Comparison of ENCODE assay signal across 12 cellular contexts in genomic region chr1:45862008-45862407, GRCh38.
"Had no signal": no experiment of that assay in that cellular context is flagged by ENCODE, and none has a peak within 500 bp of the region (broad histone marks: within the 10 kb centered on the region; RNA-seq: fewer than 3 reads in every experiment).

No MANE protein-coding gene starts in this region.

- FAIRE-seq: endothelial cell of umbilical vein had no signal

- DNase-seq: activated effector memory CD4-positive, alpha-beta T cell treated with anti-CD3 and anti-CD28 coated beads, Interleukin-2, amount 50 U/mL, for 16 hours; caudate nucleus; colonic mucosa; kidney glomerular epithelial cell; psoas muscle; thyroid gland; uterus had no signal

- H3K4me3 ChIP-seq: colonic mucosa, hepatocyte, psoas muscle, thyroid gland, uterus had no signal

- H3K27me3 ChIP-seq: colonic mucosa, hepatocyte, thyroid gland, uterus had no signal

- H3K9me3 Mint-ChIP-seq: T-helper 1 cell treated with Interleukin-12 subunit alpha and Interleukin-12 subunit beta and Interleukin-4 antibody, amounts not matched to agents 30 μg/mL and 1 μg/mL, for 36 hours had no signal

- H3K36me3 ChIP-seq: colonic mucosa, thyroid gland, uterus had no signal

- H3K27ac ChIP-seq: colonic mucosa, hepatocyte, psoas muscle, thyroid gland, uterus had no signal

- H3K9me3 ChIP-seq: colonic mucosa, psoas muscle, thyroid gland, uterus had no signal

- H3K4me1 ChIP-seq: thyroid gland, uterus had no signal

- ATAC-seq: psoas muscle, sciatic nerve, SK-N-SH treated with all-trans-retinoic acid at 6 μM for 48 hours had no signal

- H3K27ac Mint-ChIP-seq: T-helper 1 cell treated with Interleukin-12 subunit alpha and Interleukin-12 subunit beta and Interleukin-4 antibody, amounts not matched to agents 30 μg/mL and 1 μg/mL, for 36 hours had no signal

- H3K4me3 Mint-ChIP-seq: T-helper 1 cell treated with Interleukin-12 subunit alpha and Interleukin-12 subunit beta and Interleukin-4 antibody, amounts not matched to agents 30 μg/mL and 1 μg/mL, for 36 hours had no signal
